In genomic region chr2:161117506-161117905, GRCh38 we compare ENCODE assay signal across 28 cellular contexts.
"Had no signal": no experiment of that assay in that cellular context is flagged by ENCODE, and none has a peak within 500 bp of the region (broad histone marks: within the 10 kb centered on the region; RNA-seq: fewer than 3 reads in every experiment).

No MANE protein-coding gene starts in this region.

- H3K4me3 ChIP-seq: ascending aorta had no signal

- DNase-seq: activated B cell treated with CpG ODN at 0.5 μM for 24 hours; activated CD4-positive, alpha-beta memory T cell treated with anti-CD3 and anti-CD28 coated beads for 36 hours; activated CD4-positive, alpha-beta T cell treated with anti-CD3 and anti-CD28 coated beads for 4 hours; activated CD4-positive, alpha-beta T cell treated with anti-CD3 and anti-CD28 coated beads, Interleukin-2, amount 10 ng/mL, durations not matched to agents 24 days and 14 days; activated CD4-positive, alpha-beta T cell treated with anti-CD3 and anti-CD28 coated beads, Interleukin-2, amount 50 U/mL, for 1 hour; activated CD4-positive, alpha-beta T cell treated with anti-CD3 and anti-CD28 coated beads, Interleukin-2, amount 50 U/mL, for 4 hours; activated CD4-positive, CD25-positive, alpha-beta regulatory T cell treated with anti-CD3 and anti-CD28 coated beads, Interleukin-2, amount 50 U/mL, for 72 hours; activated CD8-positive, alpha-beta memory T cell treated with anti-CD3 and anti-CD28 coated beads, Interleukin-2, amount 50 U/mL, for 4 hours; activated CD8-positive, alpha-beta T cell treated with anti-CD3 and anti-CD28 coated beads for 36 hours; activated effector memory CD4-positive, alpha-beta T cell treated with anti-CD3 and anti-CD28 coated beads, Interleukin-2, amount 50 U/mL, for 16 hours; activated gamma-delta T cell treated with Interleukin-2 at 50 U/mL for 16 hours; activated naive CD4-positive, alpha-beta T cell; activated naive CD4-positive, alpha-beta T cell treated with anti-CD3 and anti-CD28 coated beads for 36 hours; activated naive CD8-positive, alpha-beta T cell treated with anti-CD3 and anti-CD28 coated beads, Interleukin-2, amount 10 ng/mL, durations not matched to agents 7 days and 5 days; activated naive CD8-positive, alpha-beta T cell treated with anti-CD3 and anti-CD28 coated beads, Interleukin-2, amount 50 U/mL, for 24 hours; activated T-cell treated with anti-CD3 and anti-CD28 coated beads for 4 hours; activated T-cell treated with anti-CD3 and anti-CD28 coated beads, Interleukin-2, amount 50 U/mL, for 1 hour; activated T-cell treated with anti-CD3 and anti-CD28 coated beads, Interleukin-2, amount 50 U/mL, for 4 hours; activated T-cell treated with anti-CD3 and anti-CD28 coated beads, Interleukin-2, amount 50 U/mL, for 72 hours; amygdala; anterior cingulate cortex; central memory CD4-positive, alpha-beta T cell; T-helper 1 cell; T-helper 2 cell; T-helper 9 cell had no signal

- H3K9me3 ChIP-seq: ascending aorta had no signal

- H3K27ac ChIP-seq: ascending aorta, VCaP had no signal

- H3K36me3 ChIP-seq: ascending aorta had no signal

- ATAC-seq: activated CD8-positive, alpha-beta T cell treated with anti-CD3 and anti-CD28 coated beads for 36 hours; activated naive CD8-positive, alpha-beta T cell treated with anti-CD3 and anti-CD28 coated beads, Interleukin-2, amount 50 U/mL, for 24 hours; activated T-cell treated with anti-CD3 and anti-CD28 coated beads, Interleukin-2, amount 50 U/mL, for 4 hours; activated T-cell treated with anti-CD3 and anti-CD28 coated beads, Interleukin-2, amount 50 U/mL, for 72 hours; activated T-helper 17 cell treated with anti-CD3 and anti-CD28 coated beads, Interleukin-2, amount 50 U/mL, for 72 hours had no signal

- H3K27me3 ChIP-seq: ascending aorta had no signal

- H3K4me1 ChIP-seq: ascending aorta had no signal
